14 cellular contexts compared by ENCODE assay signal in genomic region chr2:170144758-170145157, GRCh38. TPM values are rescaled to one million over a fixed set of nuclear protein-coding genes. Genes with fewer than 3 reads are reported as not detected.
"Had no signal": no experiment of that assay in that cellular context is flagged by ENCODE, and none has a peak within 500 bp of the region (broad histone marks: within the 10 kb centered on the region; RNA-seq: fewer than 3 reads in every experiment).

No MANE protein-coding gene starts in this region.

- H3K27ac ChIP-seq: adrenal gland, cardiac muscle cell, dorsolateral prefrontal cortex had no signal

- H3K27me3 ChIP-seq: adrenal gland, dorsolateral prefrontal cortex had no signal

- ATAC-seq: activated T-cell treated with anti-CD3 and anti-CD28 coated beads, Interleukin-2, amount 50 U/mL, for 4 hours; sciatic nerve; stimulated activated naive CD8-positive, alpha-beta T cell treated with anti-CD3 and anti-CD28 coated beads, Interleukin-15, Interleukin-2, amounts not matched to agents 100 U/mL and 50 U/mL, for 24 hours; WTC11 had no signal

- H3K4me3 ChIP-seq: adrenal gland, cardiac muscle cell, dorsolateral prefrontal cortex had no signal

- DNase-seq: activated CD4-positive, alpha-beta memory T cell treated with anti-CD3 and anti-CD28 coated beads, Interleukin-2, amount 10 ng/mL, durations not matched to agents 7 days and 5 days; activated CD4-positive, alpha-beta T cell treated with anti-CD3 and anti-CD28 coated beads for 4 hours; activated effector memory CD4-positive, alpha-beta T cell treated with anti-CD3 and anti-CD28 coated beads, Interleukin-2, amount 50 U/mL, for 16 hours; activated T-cell treated with anti-CD3 and anti-CD28 coated beads, Interleukin-2, amount 50 U/mL, for 4 hours; dorsolateral prefrontal cortex; endodermal cell; erythroblast; stimulated activated naive CD8-positive, alpha-beta T cell treated with anti-CD3 and anti-CD28 coated beads, Interleukin-15, Interleukin-2, amounts not matched to agents 100 U/mL and 50 U/mL, for 24 hours; trophoblast cell had no signal

- H3K36me3 ChIP-seq: adrenal gland, cardiac muscle cell had no signal

- H3K9me3 ChIP-seq: adrenal gland had no signal

RNA-seq across cellular contexts. Expression of gene MYO3B, which starts 33.2 kb away (rescaled TPM):
- total RNA-seq: cardiac muscle cell, mesenteric fat pad had no signal
